Comparison of ENCODE assay signal across 34 cellular contexts in genomic region chr9:113755433-113755832, GRCh38.
"Had no signal": no experiment of that assay in that cellular context is flagged by ENCODE, and none has a peak within 500 bp of the region (broad histone marks: within the 10 kb centered on the region; RNA-seq: fewer than 3 reads in every experiment).

No MANE protein-coding gene starts in this region.

- FAIRE-seq: frontal cortex had no signal

- H3K27ac ChIP-seq: adrenal gland, breast epithelium, cardiac muscle cell, colonic mucosa, dorsolateral prefrontal cortex, epithelial cell of prostate, WERI-Rb-1 had no signal

- H3K4me3 ChIP-seq: adrenal gland, breast epithelium, cardiac muscle cell, colonic mucosa, dorsolateral prefrontal cortex had no signal

- ATAC-seq: activated CD4-positive, CD25-positive, alpha-beta regulatory T cell treated with anti-CD3 and anti-CD28 coated beads, Interleukin-2, amount 50 U/mL, for 24 hours; activated naive CD8-positive, alpha-beta T cell treated with anti-CD3 and anti-CD28 coated beads, Interleukin-2, amount 50 U/mL, for 24 hours; activated T-helper 17 cell treated with anti-CD3 and anti-CD28 coated beads, Interleukin-2, amount 50 U/mL, for 72 hours; T-helper 17 cell had no signal

- H3K9me3 Mint-ChIP-seq: activated CD4-positive, alpha-beta memory T cell treated with anti-CD3 and anti-CD28 coated beads, Interleukin-2, amount 10 ng/mL, durations not matched to agents 7 days and 5 days; activated naive CD8-positive, alpha-beta T cell treated with anti-CD3 and anti-CD28 coated beads, Interleukin-2, amount 50 U/mL, for 24 hours; activated T-cell treated with anti-CD3 and anti-CD28 coated beads, Interleukin-2, amount 50 U/mL, for 24 hours; activated T-helper 17 cell treated with anti-CD3 and anti-CD28 coated beads, Interleukin-2, amount 50 U/mL, for 72 hours had no signal

- H3K27me3 ChIP-seq: breast epithelium, cardiac muscle cell, colonic mucosa had no signal

- H3K36me3 ChIP-seq: adrenal gland, breast epithelium, cardiac muscle cell, colonic mucosa, WERI-Rb-1 had no signal

- H3K4me1 Mint-ChIP-seq: activated CD4-positive, alpha-beta memory T cell treated with anti-CD3 and anti-CD28 coated beads, Interleukin-2, amount 10 ng/mL, durations not matched to agents 7 days and 5 days; activated naive CD8-positive, alpha-beta T cell treated with anti-CD3 and anti-CD28 coated beads, Interleukin-2, amount 50 U/mL, for 24 hours; activated T-helper 17 cell treated with anti-CD3 and anti-CD28 coated beads, Interleukin-2, amount 50 U/mL, for 72 hours; T-helper 17 cell had no signal

- H3K4me1 ChIP-seq: adrenal gland, breast epithelium, colonic mucosa had no signal

- H3K9me3 ChIP-seq: breast epithelium, colonic mucosa had no signal

- H3K36me3 Mint-ChIP-seq: activated naive CD8-positive, alpha-beta T cell treated with anti-CD3 and anti-CD28 coated beads for 36 hours; brain had no signal

- H3K4me3 Mint-ChIP-seq: activated B cell treated with CpG ODN at 0.5 μM for 24 hours; activated CD4-positive, alpha-beta memory T cell treated with anti-CD3 and anti-CD28 coated beads, Interleukin-2, amount 10 ng/mL, durations not matched to agents 7 days and 5 days; activated naive CD8-positive, alpha-beta T cell treated with anti-CD3 and anti-CD28 coated beads for 36 hours; activated naive CD8-positive, alpha-beta T cell treated with anti-CD3 and anti-CD28 coated beads, Interleukin-2, amount 50 U/mL, for 24 hours; activated T-cell treated with anti-CD3 and anti-CD28 coated beads, Interleukin-2, amount 50 U/mL, for 24 hours; activated T-helper 17 cell treated with anti-CD3 and anti-CD28 coated beads, Interleukin-2, amount 50 U/mL, for 72 hours; brain; T-helper 17 cell; T-helper 2 cell treated with Interferon-gamma antibody and Interleukin-4, amounts not matched to agents 5 μg/mL and 100 μg/mL, for 36 hours had no signal

- DNase-seq: activated B cell treated with CpG ODN at 0.5 μM for 24 hours; activated CD4-positive, alpha-beta memory T cell treated with anti-CD3 and anti-CD28 coated beads, Interleukin-2, amount 10 ng/mL, durations not matched to agents 7 days and 5 days; activated CD4-positive, alpha-beta T cell treated with anti-CD3 and anti-CD28 coated beads for 48 hours; activated CD8-positive, alpha-beta memory T cell treated with anti-CD3 and anti-CD28 coated beads, Interleukin-2, amount 50 U/mL, for 48 hours; activated effector memory CD4-positive, alpha-beta T cell treated with Interleukin-2 at 50 U/mL for 16 hours; activated gamma-delta T cell treated with Interleukin-2 at 50 U/mL for 16 hours; activated naive CD4-positive, alpha-beta T cell treated with anti-CD3 and anti-CD28 coated beads, Interleukin-2, amount 50 U/mL, for 16 hours; activated naive CD4-positive, alpha-beta T cell treated with Interleukin-2 at 50 U/mL for 16 hours; activated naive CD8-positive, alpha-beta T cell treated with anti-CD3 and anti-CD28 coated beads for 36 hours; activated naive CD8-positive, alpha-beta T cell treated with anti-CD3 and anti-CD28 coated beads, Interleukin-2, amount 50 U/mL, for 24 hours; activated T-cell treated with anti-CD3 and anti-CD28 coated beads for 4 hours; activated T-cell treated with anti-CD3 and anti-CD28 coated beads, Interleukin-2, amount 50 U/mL, for 24 hours; adrenal gland; amygdala; aorta; central memory CD4-positive, alpha-beta T cell; cerebellar nuclear complex; colonic mucosa; dorsolateral prefrontal cortex; effector memory CD4-positive, alpha-beta T cell; foreskin fibroblast; head of caudate nucleus; T-helper 1 cell; T-helper 17 cell; T1000; WERI-Rb-1 had no signal

- H3K27ac Mint-ChIP-seq: activated B cell treated with CpG ODN at 0.5 μM for 24 hours; activated CD4-positive, alpha-beta memory T cell treated with anti-CD3 and anti-CD28 coated beads, Interleukin-2, amount 10 ng/mL, durations not matched to agents 7 days and 5 days; activated naive CD8-positive, alpha-beta T cell treated with anti-CD3 and anti-CD28 coated beads for 36 hours; activated naive CD8-positive, alpha-beta T cell treated with anti-CD3 and anti-CD28 coated beads, Interleukin-2, amount 50 U/mL, for 24 hours; activated T-cell treated with anti-CD3 and anti-CD28 coated beads, Interleukin-2, amount 50 U/mL, for 24 hours; activated T-helper 17 cell treated with anti-CD3 and anti-CD28 coated beads, Interleukin-2, amount 50 U/mL, for 72 hours; brain; T-helper 17 cell; T-helper 2 cell treated with Interferon-gamma antibody and Interleukin-4, amounts not matched to agents 5 μg/mL and 100 μg/mL, for 36 hours had no signal
